ENCODE assay signal across 9 cellular contexts in the genomic region with DNA sequence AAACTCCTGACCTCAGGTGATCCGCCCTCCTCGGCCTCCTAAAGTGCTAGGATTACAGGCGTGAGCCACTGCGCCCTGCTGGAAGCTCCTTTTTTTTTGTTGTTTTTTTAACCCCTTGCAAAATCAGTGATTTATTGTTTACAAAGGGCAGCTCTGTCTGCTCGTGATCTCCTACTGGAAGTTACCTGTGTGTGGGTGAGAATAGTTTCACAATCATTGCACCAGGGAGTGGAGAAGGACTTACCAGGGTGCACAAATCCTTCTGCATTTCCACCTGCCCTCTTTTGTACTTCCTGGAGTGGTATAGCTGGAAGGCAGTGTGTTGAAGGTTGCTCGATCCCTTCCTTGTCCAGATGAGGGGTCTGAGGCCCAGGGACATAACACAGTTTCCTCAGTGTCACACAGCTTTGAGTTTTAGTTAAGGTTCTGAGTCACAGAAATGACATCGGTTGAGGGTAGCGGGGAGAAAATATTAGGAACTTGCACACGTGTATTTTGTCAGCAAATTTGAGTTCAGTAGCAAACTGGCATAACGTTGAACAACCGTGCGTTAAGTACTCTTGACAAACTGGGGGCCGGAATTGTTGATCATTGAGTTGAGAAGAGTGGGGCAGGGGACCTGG. TPM values are rescaled to one million over a fixed set of nuclear protein-coding genes. Genes with fewer than 3 reads are reported as not detected.
DNase-seq lines count a peak whose midpoint lies in the region; ATAC-seq, FAIRE-seq and TF ChIP-seq lines count a peak whose summit lies in the region.
"Had no signal": no experiment of that assay in that cellular context is flagged by ENCODE, and none has a peak within 500 bp of the region (broad histone marks: within the 10 kb centered on the region; RNA-seq: fewer than 3 reads in every experiment).

No MANE protein-coding gene starts in this region.

- H3K27me3 ChIP-seq in SU-DHL-6 (ENCODE audit: low read length) (no peaks in the 10 kb centered on the region), hepatocyte (no peaks in the 10 kb centered on the region), spleen (replicated peaks in 1 of 7) (no peaks in the 10 kb centered on the region)

- H2AFZ ChIP-seq in SU-DHL-6 (ENCODE audit: low read depth, low read length, severe bottlenecking) (no peak overlapping the region), hepatocyte (no peak overlapping the region)

- 0 out of 2 replicates have a peak overlapping the region, but pooled peaks have one; percentile 6 for H3K9ac ChIP-seq in SU-DHL-6 (ENCODE audit: low read length)

- no peaks in the 10 kb centered on the region for H3K9me3 ChIP-seq in SU-DHL-6 (ENCODE audit: insufficient read depth, low read length)
- no peaks in the 10 kb centered on the region for H3K9me3 ChIP-seq in hepatocyte (ENCODE audit: low read depth)
- peaks cover 0 to 16% (median 2%) of the 10 kb centered on the region in 8 donors for H3K9me3 ChIP-seq in spleen

- DNase-seq in HT-29 (ENCODE audit: low spot score) (peak; percentile 51), hepatocyte (ENCODE audit: low spot score) (peak; percentile 32), spleen (peak; percentile 19), GM19239 (ENCODE audit: insufficient read length, low spot score) (no peak)
- DNase-seq: NCI-H1436 had no signal

- H3K4me3 ChIP-seq in SU-DHL-6 (ENCODE audit: insufficient read depth, low read length, poor library complexity, severe bottlenecking) (no peak overlapping the region), hepatocyte (no peak overlapping the region), spleen (no peak overlapping the region)

- peaks cover 95% of the 10 kb centered on the region for H3K79me2 ChIP-seq in SU-DHL-6 (ENCODE audit: insufficient read depth, low read length)
- peaks cover 60% of the 10 kb centered on the region for H3K79me2 ChIP-seq in hepatocyte

- H3K4me2 ChIP-seq in SU-DHL-6 (ENCODE audit: low read depth, low read length, poor library complexity, severe bottlenecking) (no peak overlapping the region), hepatocyte (peak overlapping the region; percentile 8)

- FAIRE-seq in GM19239 (lab: Jason Lieb, UNC) = no peak
- FAIRE-seq: TTC549 had no signal

- TF ChIP-seq POLR2A in spleen (IDR thresholded peaks at IDR 0.05) = no peak

- no peaks in the 10 kb centered on the region for H4K20me1 ChIP-seq in SU-DHL-6 (ENCODE audit: low read depth, low read length)
- no peaks in the 10 kb centered on the region for H4K20me1 ChIP-seq in hepatocyte (ENCODE audit: insufficient read depth, poor library complexity, severe bottlenecking)

- H3K4me1 ChIP-seq in hepatocyte (ENCODE audit: insufficient read depth) = peaks cover 17% of the 10 kb centered on the region
- H3K4me1 ChIP-seq in spleen = peaks cover 28 to 65% (median 50%) of the 10 kb centered on the region in 6 donors

- 0 out of 2 replicates have a peak overlapping the region, but pooled peaks have one; percentile 1 for H3K27ac ChIP-seq in SU-DHL-6 (ENCODE audit: low read depth, low read length)
- H3K27ac ChIP-seq in hepatocyte = peak overlapping the region; percentile 86
- peak overlapping the region in 6 of 8 donors; percentile 51 to 77 (median 71) for H3K27ac ChIP-seq in spleen

- no peaks in the 10 kb centered on the region for H3F3A ChIP-seq in SU-DHL-6 (ENCODE audit: insufficient read depth)

- no peak for TF ChIP-seq CTCF in SU-DHL-6 (IDR thresholded peaks at IDR 0.05; ENCODE audit: insufficient read depth, low read length, poor library complexity, severe bottlenecking)
- no peak for TF ChIP-seq CTCF in hepatocyte (IDR thresholded peaks at IDR 0.05; ENCODE audit: poor library complexity)
- no peak for TF ChIP-seq CTCF in spleen (IDR thresholded peaks at IDR 0.05 in 8 of 11, conservative IDR thresholded peaks at IDR 0.05 in 3 of 11)

- no peaks in the 10 kb centered on the region for H3K36me3 ChIP-seq in SU-DHL-6 (ENCODE audit: low read length)
- no peaks in the 10 kb centered on the region for H3K36me3 ChIP-seq in hepatocyte (replicated peaks; ENCODE audit: insufficient read depth, low read depth)
- no peaks in the 10 kb centered on the region for H3K36me3 ChIP-seq in spleen

- ATAC-seq in GM18861 (IDR thresholded peaks at IDR 0.05; ENCODE audit: unreplicated experiment) (no peak), HG02870 (IDR thresholded peaks at IDR 0.05; ENCODE audit: unreplicated experiment) (no peak)

- H3K9me2 ChIP-seq in SU-DHL-6 (replicated peaks; ENCODE audit: insufficient read depth, low read length) (no peaks in the 10 kb centered on the region), hepatocyte (replicated peaks; ENCODE audit: insufficient read depth) (no peaks in the 10 kb centered on the region)

- intact Hi-C loops in spleen (cut with DNase I; ENCODE audit: low total_unique reads) = no loop called here

- WGBS in hepatocyte (ENCODE audit: low lambda C conversion rate, missing lambda C conversion rate) = 80% methylated on average over 13 of the region's 13 CpGs
- 59 to 75% (median 73%) methylated on average over 13 of the region's 13 CpGs for WGBS in spleen, 5 donors

RNA-seq across cellular contexts. Expression of gene TRAK1, which starts 11.3 kb away (rescaled TPM):
- 186 and 190 TPM in 2 replicates for total RNA-seq in HT-29 (2014; rRNA removed; shearing (Covaris generic))
- total RNA-seq in hepatocyte (28.8 and 31.5 TPM in 2 replicates), spleen (10 to 100 TPM; 43.5 to 60.0 (median 49.0) TPM)
- polyA plus RNA-seq in hepatocyte (19.0 and 21.0 TPM in 2 replicates), spleen (10 to 100 TPM; 15.4 to 20.0 (median 17.1) TPM)

Comparison
In these comparisons a context has a peak if more than half of its experiments do, and no peak if none do; other contexts are left out.
1. H3K27ac ChIP-seq: peak in every context shown above with its lines; median percentile 86 in hepatocyte; 71 in spleen; 1 in SU-DHL-6.